ENCODE assay signal across 7 cellular contexts in the genomic region with DNA sequence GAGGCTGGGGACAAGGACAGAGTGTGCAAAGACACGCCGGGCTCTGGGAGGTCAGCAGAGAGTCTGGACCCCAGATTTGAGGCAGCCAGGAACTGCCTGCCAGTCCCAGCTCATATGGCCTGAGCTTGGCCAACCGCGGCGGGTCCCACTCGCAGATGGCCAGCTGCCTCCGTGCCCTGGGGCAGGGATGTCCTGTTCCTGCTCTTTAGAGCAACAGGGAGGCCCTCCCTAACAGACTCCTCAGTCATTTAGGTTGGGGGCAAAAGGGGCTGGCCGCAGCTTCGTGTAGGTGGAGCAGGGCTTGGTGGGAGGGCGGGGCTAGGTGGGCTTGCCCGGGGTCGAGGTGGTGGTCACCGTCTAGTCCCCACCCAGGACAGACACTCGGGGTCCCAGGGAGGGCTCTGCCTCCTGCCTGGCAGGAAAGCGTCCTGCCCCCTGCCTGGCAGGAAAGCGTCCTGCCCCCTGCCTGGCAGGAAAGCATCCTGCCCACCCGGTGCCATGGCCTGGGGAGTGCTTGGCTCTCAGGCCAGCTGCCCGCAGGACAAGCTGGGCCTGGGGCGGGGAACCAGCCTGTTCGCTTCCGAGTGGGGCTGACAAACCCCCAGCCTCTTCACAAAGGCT.
A peak's percentile ranks its signal among the peaks of the same experiment; 100 is the strongest.
DNase-seq lines count a peak whose midpoint lies in the region; FAIRE-seq and TF ChIP-seq lines count a peak whose summit lies in the region.
"Not testable (repeated sequence)": the region's sequence is repeated elsewhere in the genome, so short reads cannot be mapped to it uniquely, and the experiment has no call there.

No MANE protein-coding gene starts in this region.

- H3K9me3 ChIP-seq in BLaER1 treated with 17β-estradiol and CSF1 and Interleukin-3, amounts not matched to agents 10 nM and 100 nM (replicated peaks in 1 of 11) = peaks cover 12 to 22% (median 17%) of the 10 kb centered on the region in 11 experiments; a peak in 21 of 22 replicates
- not testable (repeated sequence) for H3K9me3 ChIP-seq in kidney (ENCODE audit: control insufficient read depth in 1 of 2, low read length in 2 of 2)

- H3K4me3 Mint-ChIP-seq in glutamatergic neuron (ENCODE audit: unreplicated experiment); nephron progenitor cell: not testable (repeated sequence)

- not testable (repeated sequence) for H3K9ac ChIP-seq in BLaER1 treated with 17β-estradiol and CSF1 and Interleukin-3, amounts not matched to agents 10 nM and 100 nM; kidney (ENCODE audit: low read length in 2 of 2)

- peaks cover 13% of the 10 kb centered on the region for H3K9me3 Mint-ChIP-seq in glutamatergic neuron (ENCODE audit: unreplicated experiment)
- peaks cover 15% of the 10 kb centered on the region for H3K9me3 Mint-ChIP-seq in nephron progenitor cell

- intact Hi-C loops in kidney (cut with DNase I) = not testable (repeated sequence)

- H3K27me3 ChIP-seq in BLaER1 treated with 17β-estradiol and CSF1 and Interleukin-3, amounts not matched to agents 10 nM and 100 nM = peaks cover 0 to 17% (median 0%) of the 10 kb centered on the region in 11 experiments; a peak in 7 of 22 replicates

- not testable (repeated sequence) for H3K27ac ChIP-seq in BLaER1 treated with 17β-estradiol and CSF1 and Interleukin-3, amounts not matched to agents 10 nM and 100 nM; kidney (ENCODE audit: low read depth in 2 of 2, low read length in 2 of 2)

- H3K27ac Mint-ChIP-seq in glutamatergic neuron (ENCODE audit: unreplicated experiment) = peak overlapping the region; percentile 25
- H3K27ac Mint-ChIP-seq in nephron progenitor cell = not testable (repeated sequence)

- H3K4me1 Mint-ChIP-seq in glutamatergic neuron (ENCODE audit: low read depth, unreplicated experiment) = peaks cover 26% of the 10 kb centered on the region
- H3K4me1 Mint-ChIP-seq in nephron progenitor cell = peaks cover 42% of the 10 kb centered on the region

- peak overlapping the region in 6 of 11 experiments; percentile 27 to 52 (median 35); a peak in 5 of 22 replicates for H3K4me2 ChIP-seq in BLaER1 treated with 17β-estradiol and CSF1 and Interleukin-3, amounts not matched to agents 10 nM and 100 nM

- H3K4me3 ChIP-seq in BLaER1 treated with 17β-estradiol and CSF1 and Interleukin-3, amounts not matched to agents 10 nM and 100 nM; kidney (ENCODE audit: low read length in 2 of 2): not testable (repeated sequence)

- peaks cover 24 to 48% (median 37%) of the 10 kb centered on the region in 10 experiments for H3K4me1 ChIP-seq in BLaER1 treated with 17β-estradiol and CSF1 and Interleukin-3, amounts not matched to agents 10 nM and 100 nM
- not testable (repeated sequence) for H3K4me1 ChIP-seq in kidney (ENCODE audit: control insufficient read depth in 1 of 2, insufficient read depth in 1 of 2, low read depth in 1 of 2, low read length in 2 of 2)

- not testable (repeated sequence) for FAIRE-seq in kidney (lab: Jason Lieb, UNC)

- DNase-seq in RPMI7951 (ENCODE audit: low read depth) (peak; percentile 80), glutamatergic neuron (peak; percentile 11), kidney (peak; percentile 61), nephron progenitor cell (peak; percentile 1)
- peak; percentile 25 for DNase-seq in activated effector memory CD4-positive, alpha-beta T cell treated with anti-CD3 and anti-CD28 coated beads, Interleukin-2, amount 50 U/mL, for 16 hours
- DNase-seq in stimulated activated CD4-positive, alpha-beta T cell treated with anti-CD3 and anti-CD28 coated beads, Interleukin-4, amount 100 ng/mL, for 1 hour = peak; percentile 1

- peaks cover 50 to 67% (median 62%) of the 10 kb centered on the region in 11 experiments for H4K20me1 ChIP-seq in BLaER1 treated with 17β-estradiol and CSF1 and Interleukin-3, amounts not matched to agents 10 nM and 100 nM

- not testable (repeated sequence) for H3K27me3 Mint-ChIP-seq in glutamatergic neuron (ENCODE audit: unreplicated experiment); nephron progenitor cell (ENCODE audit: low read depth, poor library complexity)

- H3K36me3 ChIP-seq in BLaER1 treated with 17β-estradiol and CSF1 and Interleukin-3, amounts not matched to agents 10 nM and 100 nM = peaks cover 0 to 21% (median 4%) of the 10 kb centered on the region in 11 experiments; a peak in 9 of 22 replicates
- H3K36me3 ChIP-seq in kidney (ENCODE audit: control insufficient read depth in 1 of 2, insufficient read depth in 2 of 2, low read length in 2 of 2) = not testable (repeated sequence)

- H3K36me3 Mint-ChIP-seq in glutamatergic neuron (ENCODE audit: unreplicated experiment) = peaks cover 14% of the 10 kb centered on the region
- H3K36me3 Mint-ChIP-seq in nephron progenitor cell (ENCODE audit: low read depth) = peaks cover 28% of the 10 kb centered on the region

- not testable (repeated sequence) for TF ChIP-seq CTCF in glutamatergic neuron (IDR thresholded peaks at IDR 0.05; ENCODE audit: partially characterized antibody, unreplicated experiment); kidney (IDR thresholded peaks at IDR 0.05; ENCODE audit: borderline replicate concordance, extremely low read depth, insufficient read depth); nephron progenitor cell (IDR thresholded peaks at IDR 0.05)

Comparison
In these comparisons a context has a peak if more than half of its experiments do, and no peak if none do; other contexts are left out.
1. DNase-seq: peak in every context shown above with its lines; median percentile 80 in RPMI7951; 61 in kidney; 25 in activated effector memory CD4-positive, alpha-beta T cell treated with anti-CD3 and anti-CD28 coated beads, Interleukin-2, amount 50 U/mL, for 16 hours; 11 in glutamatergic neuron; 1 in nephron progenitor cell; 1 in stimulated activated CD4-positive, alpha-beta T cell treated with anti-CD3 and anti-CD28 coated beads, Interleukin-4, amount 100 ng/mL, for 1 hour.